ENCODE assay signal across 25 cellular contexts in genomic region chr17:65498831-65499230, GRCh38.
"Had no signal": no experiment of that assay in that cellular context is flagged by ENCODE, and none has a peak within 500 bp of the region (broad histone marks: within the 10 kb centered on the region; RNA-seq: fewer than 3 reads in every experiment).

No MANE protein-coding gene starts in this region.

- H3K36me3 ChIP-seq: ascending aorta, breast epithelium, left lung, sigmoid colon, thoracic aorta, upper lobe of left lung had no signal

- H3K27ac ChIP-seq: ascending aorta, breast epithelium, epithelial cell of prostate, left lung, parathyroid adenoma, sigmoid colon, SK-N-MC, thoracic aorta, upper lobe of left lung had no signal

- H3K79me2 ChIP-seq: parathyroid adenoma had no signal

- H3K4me3 Mint-ChIP-seq: activated CD4-positive, alpha-beta memory T cell treated with anti-CD3 and anti-CD28 coated beads, Interleukin-2, amount 10 ng/mL, durations not matched to agents 7 days and 5 days; activated T-cell treated with anti-CD3 and anti-CD28 coated beads, Interleukin-2, amount 50 U/mL, for 4 hours; effector memory CD8-positive, alpha-beta T cell; memory B cell; naive thymus-derived CD4-positive, alpha-beta T cell; stimulated activated memory B cell treated with anti-CD40 and anti-IgM and Interleukin-4, amounts not matched to agents 10 μg/mL and 1 μg/mL and 100 μg/mL, for 72 hours; T-cell had no signal

- H3K27ac Mint-ChIP-seq: activated CD4-positive, alpha-beta memory T cell treated with anti-CD3 and anti-CD28 coated beads, Interleukin-2, amount 10 ng/mL, durations not matched to agents 7 days and 5 days; memory B cell; stimulated activated memory B cell treated with anti-CD40 and anti-IgM and Interleukin-4, amounts not matched to agents 10 μg/mL and 1 μg/mL and 100 μg/mL, for 72 hours; T-cell had no signal

- DNase-seq: activated CD4-positive, alpha-beta memory T cell treated with anti-CD3 and anti-CD28 coated beads, Interleukin-2, amount 10 ng/mL, durations not matched to agents 7 days and 5 days; activated CD4-positive, alpha-beta T cell treated with anti-CD3 and anti-CD28 coated beads for 48 hours; activated CD4-positive, CD25-positive, alpha-beta regulatory T cell; activated naive CD4-positive, alpha-beta T cell treated with anti-CD3 and anti-CD28 coated beads, Interleukin-2, amount 50 U/mL, for 16 hours; activated T-cell treated with anti-CD3 and anti-CD28 coated beads, Interleukin-2, amount 50 U/mL, for 4 hours; cerebellar nuclear complex; dermis blood vessel endothelial cell; effector memory CD8-positive, alpha-beta T cell; foreskin fibroblast; glutamatergic neuron; kidney; left lung; naive thymus-derived CD4-positive, alpha-beta T cell; sigmoid colon; stimulated activated CD4-positive, alpha-beta T cell treated with anti-CD3 and anti-CD28 coated beads, Interleukin-4, amount 100 ng/mL, for 24 hours; T-cell; upper lobe of left lung had no signal

- ATAC-seq: activated T-cell treated with anti-CD3 and anti-CD28 coated beads, Interleukin-2, amount 50 U/mL, for 4 hours; effector memory CD8-positive, alpha-beta T cell; left lung; naive thymus-derived CD4-positive, alpha-beta T cell; stimulated activated memory B cell treated with anti-CD40 and anti-IgM and Interleukin-4, amounts not matched to agents 10 μg/mL and 1 μg/mL and 100 μg/mL, for 72 hours; T-cell had no signal

- H3K9ac ChIP-seq: parathyroid adenoma had no signal

- H3K4me1 Mint-ChIP-seq: stimulated activated memory B cell treated with anti-CD40 and anti-IgM and Interleukin-4, amounts not matched to agents 10 μg/mL and 1 μg/mL and 100 μg/mL, for 72 hours had no signal

- H3K27me3 ChIP-seq: ascending aorta, breast epithelium, sigmoid colon, upper lobe of left lung had no signal

- H3K4me3 ChIP-seq: ascending aorta, breast epithelium, left lung, sigmoid colon, SK-N-MC, thoracic aorta, upper lobe of left lung had no signal

- H3K36me3 Mint-ChIP-seq: memory B cell; naive thymus-derived CD4-positive, alpha-beta T cell; stimulated activated memory B cell treated with anti-CD40 and anti-IgM and Interleukin-4, amounts not matched to agents 10 μg/mL and 1 μg/mL and 100 μg/mL, for 72 hours; T-cell had no signal

- H3K9me3 ChIP-seq: ascending aorta, breast epithelium, left lung, sigmoid colon, thoracic aorta, upper lobe of left lung had no signal

- H3K9me3 Mint-ChIP-seq: activated CD4-positive, alpha-beta memory T cell treated with anti-CD3 and anti-CD28 coated beads, Interleukin-2, amount 10 ng/mL, durations not matched to agents 7 days and 5 days; activated T-cell treated with anti-CD3 and anti-CD28 coated beads, Interleukin-2, amount 50 U/mL, for 4 hours; effector memory CD8-positive, alpha-beta T cell; memory B cell; naive thymus-derived CD4-positive, alpha-beta T cell; T-cell had no signal

- H3K4me1 ChIP-seq: ascending aorta, breast epithelium, left lung, parathyroid adenoma had no signal

- H2AFZ ChIP-seq: parathyroid adenoma had no signal
